ENCODE assay signal across 13 cellular contexts in genomic region chr1:205374205-205375078, GRCh38. TPM values are rescaled to one million over a fixed set of nuclear protein-coding genes. Genes with fewer than 3 reads are reported as not detected.
A peak's percentile ranks its signal among the peaks of the same experiment; 100 is the strongest.
DNase-seq lines count a peak whose midpoint lies in the region; FAIRE-seq and TF ChIP-seq lines count a peak whose summit lies in the region.
"Had no signal": no experiment of that assay in that cellular context is flagged by ENCODE, and none has a peak within 500 bp of the region (broad histone marks: within the 10 kb centered on the region; RNA-seq: fewer than 3 reads in every experiment).

No MANE protein-coding gene starts in this region.

- peak overlapping the region in 1 of 2 donors; percentile 22 for H3K4me3 Mint-ChIP-seq in CD14-positive monocyte
- H3K4me3 Mint-ChIP-seq: activated CD8-positive, alpha-beta T cell treated with anti-CD3 and anti-CD28 coated beads, Interleukin-2, amount 10 ng/mL, durations not matched to agents 7 days and 5 days; CD8-positive, alpha-beta T cell had no signal

- H4K20me1 ChIP-seq in keratinocyte (ENCODE audit: control insufficient read depth, extremely low read depth, insufficient read depth, low read length): no peaks in the 10 kb centered on the region

- H3K36me3 ChIP-seq in ACC112 (ENCODE audit: insufficient read depth, low read length) (no peaks in the 10 kb centered on the region), keratinocyte (ENCODE audit: control insufficient read depth in 2 of 2, extremely low read depth in 1 of 2, insufficient read depth in 2 of 2, low read length in 2 of 2) (no peaks in the 10 kb centered on the region), sigmoid colon (no peaks in the 10 kb centered on the region)

- TF ChIP-seq CTCF in keratinocyte (optimal IDR thresholded peaks at IDR 0.05 in 1 of 3, IDR thresholded peaks at IDR 0.05 in 1 of 3, conservative IDR thresholded peaks at IDR 0.05 in 1 of 3; ENCODE audit: extremely low read depth in 1 of 3, insufficient read depth in 2 of 3, low read length in 3 of 3) (no peak), CD14-positive monocyte (IDR thresholded peaks at IDR 0.05) (no peak), sigmoid colon (IDR thresholded peaks at IDR 0.05) (no peak)

- peak overlapping the region; percentile 71 for H3K4me2 ChIP-seq in keratinocyte (ENCODE audit: control insufficient read depth, extremely low read depth, insufficient read depth, low read depth, low read length)

- H3K9me3 Mint-ChIP-seq in CD14-positive monocyte: no peaks in the 10 kb centered on the region
- H3K9me3 Mint-ChIP-seq: CD8-positive, alpha-beta T cell had no signal

- TF ChIP-seq POLR2A in sigmoid colon (IDR thresholded peaks at IDR 0.05): no peak

- DNase-seq in HS-5 (ENCODE audit: low read depth) (peak; percentile 62), amniotic stem cell (lab: John Stamatoyannopoulos, UW) (peak; percentile 53), keratinocyte (ENCODE audit: low read depth, low spot score) (no peak), CD14-positive monocyte (ENCODE audit: low spot score) (no peak), NCI-H1048 (lab: John Stamatoyannopoulos, UW) (no peak), NCI-H1436 (lab: John Stamatoyannopoulos, UW) (no peak), sigmoid colon (no peak)
- DNase-seq: activated CD8-positive, alpha-beta T cell treated with anti-CD3 and anti-CD28 coated beads, Interleukin-2, amount 10 ng/mL, durations not matched to agents 7 days and 5 days; cerebellar nuclear complex; right cardiac atrium; SHP77 treated with DMSO at 0.1 percent for 48 hours had no signal

- H3K27me3 Mint-ChIP-seq in CD14-positive monocyte (ENCODE audit: low read depth in 3 of 3): peaks cover 32 to 58% (median 32%) of the 10 kb centered on the region in 3 donors

- H3K9ac ChIP-seq in keratinocyte (ENCODE audit: control insufficient read depth, extremely low read depth, insufficient read depth, low read length): no peak overlapping the region

- H3K27me3 ChIP-seq in ACC112 (ENCODE audit: insufficient read depth, low read length) (no peaks in the 10 kb centered on the region), keratinocyte (ENCODE audit: control insufficient read depth, extremely low read depth, insufficient read depth, low read length) (peaks cover 13% of the 10 kb centered on the region), sigmoid colon (peaks cover 0 to 26% (median 0%) of the 10 kb centered on the region in 3 donors)

- intact Hi-C loops in CD14-positive monocyte (cut with micrococcal nuclease): no loop called here
- intact Hi-C loops in sigmoid colon (cut with DNase I): no loop called here

- H3K27ac ChIP-seq in ACC112 (ENCODE audit: low read depth, low read length): peak overlapping the region; percentile 72
- peak overlapping the region; percentile 28 for H3K27ac ChIP-seq in keratinocyte (ENCODE audit: control insufficient read depth, insufficient read depth, low read length)
- no peak overlapping the region for H3K27ac ChIP-seq in sigmoid colon

- peak; percentile 83 for FAIRE-seq in keratinocyte (lab: Jason Lieb, UNC)

- H3K36me3 Mint-ChIP-seq in CD14-positive monocyte: no peaks in the 10 kb centered on the region
- H3K36me3 Mint-ChIP-seq: CD8-positive, alpha-beta T cell had no signal

- peaks cover 4% of the 10 kb centered on the region for H3K4me1 Mint-ChIP-seq in CD14-positive monocyte

- H3K9me3 ChIP-seq in keratinocyte (ENCODE audit: control insufficient read depth, low read depth, low read length): no peaks in the 10 kb centered on the region
- no peaks in the 10 kb centered on the region for H3K9me3 ChIP-seq in sigmoid colon

- 31 to 58% methylated on average over 10 of the region's 10 CpGs for WGBS in sigmoid colon, 2 donors

- dilution Hi-C loops in keratinocyte (cut with MboI; ENCODE audit: extremely low pct_ligation_motif_present, low sequenced_read_pairs): no loop called here

- H3K4me1 ChIP-seq in ACC112 (ENCODE audit: control insufficient read depth, insufficient read depth, low read length, unreplicated experiment) (peaks cover 51% of the 10 kb centered on the region), keratinocyte (ENCODE audit: control insufficient read depth, extremely low read depth, insufficient read depth, low read length) (peaks cover 29% of the 10 kb centered on the region), sigmoid colon (peaks cover 0 to 27% (median 11%) of the 10 kb centered on the region in 4 donors)

- no peak for TF ChIP-seq EP300 in sigmoid colon (IDR thresholded peaks at IDR 0.05)

- H2AFZ ChIP-seq in ACC112 (ENCODE audit: low read length, unreplicated experiment) (peak overlapping the region; percentile 48), keratinocyte (ENCODE audit: control insufficient read depth, low read length) (no peak overlapping the region)

- H3K4me3 ChIP-seq in ACC112 (ENCODE audit: low read depth, low read length): peak overlapping the region; percentile 58
- H3K4me3 ChIP-seq in keratinocyte (ENCODE audit: control insufficient read depth in 2 of 3, extremely low read depth in 1 of 3, insufficient read depth in 2 of 3, low read depth in 1 of 3, low read length in 3 of 3): peak overlapping the region in 2 of 3 experiments; percentile 6 to 44
- H3K4me3 ChIP-seq in sigmoid colon: no peak overlapping the region

- no peaks in the 10 kb centered on the region for H3K9me1 ChIP-seq in keratinocyte (ENCODE audit: control insufficient read depth, extremely low read depth, insufficient read depth, low read length)

- H3K79me2 ChIP-seq in ACC112 (ENCODE audit: control insufficient read depth, insufficient read depth, low read length, unreplicated experiment) (no peaks in the 10 kb centered on the region), keratinocyte (ENCODE audit: control insufficient read depth, insufficient read depth, low read length) (no peaks in the 10 kb centered on the region)

- H3K27ac Mint-ChIP-seq in CD14-positive monocyte: no peak overlapping the region
- H3K27ac Mint-ChIP-seq: activated CD8-positive, alpha-beta T cell treated with anti-CD3 and anti-CD28 coated beads, Interleukin-2, amount 10 ng/mL, durations not matched to agents 7 days and 5 days; CD8-positive, alpha-beta T cell had no signal

RNA-seq across cellular contexts. Expression of gene KLHDC8A, which starts 17.7 kb away (rescaled TPM):
- polyA plus RNA-seq in keratinocyte (not detected in 3 replicates), CD14-positive monocyte (not detected), sigmoid colon (1 to 10 TPM in 1 of 3 donors, under 1 TPM in 1, not detected in 1; 0.69 to 1.1 TPM)
- polyA plus RNA-seq in keratinocyte (2011; ENCODE audit: low read depth): 0.50 TPM
- polyA plus RNA-seq in keratinocyte (2011; cell fraction: cytosol; rRNA removed): not detected in 2 replicates
- polyA plus RNA-seq in keratinocyte (2011; cell fraction: nucleus; rRNA removed): not detected in 2 replicates
- 0.10 TPM in 1 of 2 replicates, not detected in the other for polyA plus RNA-seq in keratinocyte (2012; ENCODE audit: low replicate concordance)
- polyA minus RNA-seq in keratinocyte: not detected in 3 replicates
- not detected for polyA minus RNA-seq in keratinocyte (2011; cell fraction: cytosol; rRNA and poly(A)+ RNA removed)
- not detected in 2 replicates for polyA minus RNA-seq in keratinocyte (2011; cell fraction: nucleus; rRNA and poly(A)+ RNA removed)
- total RNA-seq in sigmoid colon: 1 to 10 TPM in 3 of 4 donors, under 1 TPM in 1; 0.95 to 1.7 (median 1.5) TPM
- total RNA-seq: activated CD8-positive, alpha-beta T cell treated with anti-CD3 and anti-CD28 coated beads, Interleukin-2, amount 10 ng/mL, durations not matched to agents 7 days and 5 days; CD8-positive, alpha-beta T cell had no signal

RNA-seq across cellular contexts. Expression of gene LEMD1, which starts 47.4 kb away (rescaled TPM):
- polyA plus RNA-seq in keratinocyte (0.91 to 3.4 TPM (median 1.9 TPM) in 3 replicates), CD14-positive monocyte (not detected), sigmoid colon (under 1 TPM in 1 of 3 donors, not detected in 2; 0.34 TPM)
- 53.8 TPM for polyA plus RNA-seq in keratinocyte (2011; ENCODE audit: low read depth)
- 2.7 and 4.3 TPM in 2 replicates for polyA plus RNA-seq in keratinocyte (2011; cell fraction: cytosol; rRNA removed)
- polyA plus RNA-seq in keratinocyte (2011; cell fraction: nucleus; rRNA removed): 6.5 and 7.2 TPM in 2 replicates
- polyA plus RNA-seq in keratinocyte (2012; ENCODE audit: low replicate concordance): 1.8 and 60.2 TPM in 2 replicates
- 5.7 to 15.9 TPM (median 6.8 TPM) in 3 replicates for polyA minus RNA-seq in keratinocyte
- polyA minus RNA-seq in keratinocyte (2011; cell fraction: cytosol; rRNA and poly(A)+ RNA removed): not detected
- polyA minus RNA-seq in keratinocyte (2011; cell fraction: nucleus; rRNA and poly(A)+ RNA removed): 3.9 and 5.8 TPM in 2 replicates
- total RNA-seq in sigmoid colon: not detected
- total RNA-seq: CD8-positive, alpha-beta T cell; right cardiac atrium had no signal
- polyA plus RNA-seq: right cardiac atrium had no signal

RNA-seq across cellular contexts. Expression of gene NUAK2, which starts 52.9 kb away (rescaled TPM):
- polyA plus RNA-seq in keratinocyte (2.8 to 5.9 TPM (median 3.9 TPM) in 3 replicates), CD14-positive monocyte (10 to 100 TPM in 1 of 2 donors, 1 to 10 TPM in 1; 9.1 to 21.9 TPM), sigmoid colon (10 to 100 TPM; 13.9 to 15.0 (median 14.3) TPM)
- 2.9 TPM for polyA plus RNA-seq in keratinocyte (2011; ENCODE audit: low read depth)
- polyA plus RNA-seq in keratinocyte (2011; cell fraction: cytosol; rRNA removed): 3.0 TPM in 2 replicates
- 7.9 and 8.2 TPM in 2 replicates for polyA plus RNA-seq in keratinocyte (2011; cell fraction: nucleus; rRNA removed)
- polyA plus RNA-seq in keratinocyte (2012; ENCODE audit: low replicate concordance): 5.4 and 7.6 TPM in 2 replicates
- 4.1 to 8.7 TPM (median 4.3 TPM) in 3 replicates for polyA minus RNA-seq in keratinocyte
- 5.8 TPM for polyA minus RNA-seq in keratinocyte (2011; cell fraction: cytosol; rRNA and poly(A)+ RNA removed)
- 9.7 and 12.9 TPM in 2 replicates for polyA minus RNA-seq in keratinocyte (2011; cell fraction: nucleus; rRNA and poly(A)+ RNA removed)
- total RNA-seq in sigmoid colon: 1 to 10 TPM in 1 of 4 donors, under 1 TPM in 3; 0.28 to 1.5 (median 0.69) TPM

Comparison
In these comparisons a context has a peak if more than half of its experiments do, and no peak if none do; other contexts are left out.
1. H3K27ac ChIP-seq: peak in ACC112 (single experiment) and keratinocyte (single experiment); none in sigmoid colon (0 of 4).
2. H3K4me3 ChIP-seq: peak in ACC112 (single experiment) and keratinocyte (2 of 3); none in sigmoid colon (0 of 4).
3. DNase-seq: peak in HS-5 (single experiment) and amniotic stem cell (single experiment); none in keratinocyte (single experiment), CD14-positive monocyte (single experiment), NCI-H1048 (single experiment), NCI-H1436 (single experiment) and sigmoid colon (single experiment).